9 cellular contexts compared by ENCODE assay signal in genomic region chr17:13757871-13758270, GRCh38.
"Had no signal": no experiment of that assay in that cellular context is flagged by ENCODE, and none has a peak within 500 bp of the region (broad histone marks: within the 10 kb centered on the region; RNA-seq: fewer than 3 reads in every experiment).

No MANE protein-coding gene starts in this region.

- H3K4me3 Mint-ChIP-seq: GM23338, H9, HFFc6 had no signal

- ATAC-seq: GM23338, HCT116 had no signal

- DNase-seq: GM23248, GOT3, H7, H9, HCEC 1CT, HFFc6 had no signal

- H3K9me3 Mint-ChIP-seq: GM23338, H9, HFFc6 had no signal

- H3K4me1 ChIP-seq: HAP-1 had no signal

- H3K36me3 ChIP-seq: HAP-1 had no signal

- H3K9ac ChIP-seq: GM23248 had no signal

- H3K27ac ChIP-seq: GM23248 had no signal

- H3K4me2 ChIP-seq: GM23338 had no signal

- H3K27ac Mint-ChIP-seq: GM23338, H9, HFFc6 had no signal

- H3K9me3 ChIP-seq: HAP-1 had no signal

- H3K4me3 ChIP-seq: GM23248, GM23338, HAP-1 had no signal
